Comparison of ENCODE assay signal across 1 cellular context in genomic region chr7:44227911-44228310, GRCh38.
TF ChIP-seq lines count a peak whose summit lies in the region.

No MANE protein-coding gene starts in this region.

TF ChIP-seq in H1, 55 proteins besides CTCF, POLR2A, EP300 and RAD21:
- TF ChIP-seq SUZ12 (IDR thresholded peaks at IDR 0.05; ENCODE audit: low read length): no peak
- no peak for TF ChIP-seq TCF12 (IDR thresholded peaks at IDR 0.05; ENCODE audit: low read depth, low read length)
- TF ChIP-seq SIN3A (conservative IDR thresholded peaks at IDR 0.05 in 1 of 2, IDR thresholded peaks at IDR 0.05 in 1 of 2; ENCODE audit: low read depth in 1 of 2, low read length in 2 of 2): no peak
- no peak for TF ChIP-seq SP1 (IDR thresholded peaks at IDR 0.05; ENCODE audit: low read depth, low read length)
